Comparison of ENCODE assay signal across 9 cellular contexts in genomic region chr7:98617051-98617959, GRCh38.
A peak's percentile ranks its signal among the peaks of the same experiment; 100 is the strongest.
DNase-seq lines count a peak whose midpoint lies in the region; ATAC-seq lines count a peak whose summit lies in the region.
"Had no signal": no experiment of that assay in that cellular context is flagged by ENCODE, and none has a peak within 500 bp of the region (broad histone marks: within the 10 kb centered on the region; RNA-seq: fewer than 3 reads in every experiment).

Gene NPTX2, plus strand, starts transcription at chr7:98617285. Its CDS starts 177 bp downstream, at chr7:98617462.

- H3K9me3 Mint-ChIP-seq in stimulated activated naive CD8-positive, alpha-beta T cell treated with anti-CD3 and anti-CD28 coated beads, Interleukin-15, amount 100 ng/mL, for 72 hours = peaks cover 0 to 4% of the 10 kb centered on the region in 2 donors

- peaks cover 5% of the 10 kb centered on the region for H3K4me1 Mint-ChIP-seq in stimulated activated naive CD8-positive, alpha-beta T cell treated with anti-CD3 and anti-CD28 coated beads, Interleukin-15, amount 100 ng/mL, for 72 hours

- H3K27me3 ChIP-seq in ACC112 (ENCODE audit: insufficient read depth, low read length) = peaks cover 72% of the 10 kb centered on the region

- H3K4me1 ChIP-seq in ACC112 (ENCODE audit: control insufficient read depth, insufficient read depth, low read length, unreplicated experiment) = peaks cover 4% of the 10 kb centered on the region

- in situ Hi-C loops in KBM-7 (cut with MboI; ENCODE audit: low pct_unique_long_range_greater_than_20kb, low sequenced_read_pairs) = no loop called here

- H3K27ac ChIP-seq in ACC112 (ENCODE audit: low read depth, low read length) = no peak within 1 kb of the TSS

- H3K79me2 ChIP-seq in ACC112 (ENCODE audit: control insufficient read depth, insufficient read depth, low read length, unreplicated experiment) = no peaks in the 10 kb centered on the region

- peak; percentile 45 for ATAC-seq in stimulated activated naive CD8-positive, alpha-beta T cell treated with anti-CD3 and anti-CD28 coated beads, Interleukin-15, amount 100 ng/mL, for 72 hours
- ATAC-seq in HG02678 (IDR thresholded peaks at IDR 0.05; ENCODE audit: unreplicated experiment) (no peak), HG03280 (IDR thresholded peaks at IDR 0.05; ENCODE audit: unreplicated experiment) (no peak)
- ATAC-seq: GM12878 had no signal

- peak within 1 kb of the TSS in 1 of 2 donors; percentile 38 for H3K4me3 Mint-ChIP-seq in stimulated activated naive CD8-positive, alpha-beta T cell treated with anti-CD3 and anti-CD28 coated beads, Interleukin-15, amount 100 ng/mL, for 72 hours

- H3K4me3 ChIP-seq in ACC112 (ENCODE audit: low read depth, low read length) = peak within 1 kb of the TSS; percentile 69
- H3K4me3 ChIP-seq: GM12878 had no signal

- H3K27ac Mint-ChIP-seq in stimulated activated naive CD8-positive, alpha-beta T cell treated with anti-CD3 and anti-CD28 coated beads, Interleukin-15, amount 100 ng/mL, for 72 hours = no peak within 1 kb of the TSS

- DNase-seq in KBM-7 = peak; percentile 38
- DNase-seq in anterior cingulate cortex (lab: John Stamatoyannopoulos, UW) = peak in 49 of 58 donors; percentile 16 to 80 (median 61)
- DNase-seq in iris pigment epithelial cell (ENCODE audit: low read depth) = peak; percentile 4
- DNase-seq in stimulated activated naive CD8-positive, alpha-beta T cell treated with anti-CD3 and anti-CD28 coated beads, Interleukin-15, amount 100 ng/mL, for 72 hours = no peak
- no peak for DNase-seq in KG1 (lab: John Stamatoyannopoulos, UW)

- H3K27me3 Mint-ChIP-seq in stimulated activated naive CD8-positive, alpha-beta T cell treated with anti-CD3 and anti-CD28 coated beads, Interleukin-15, amount 100 ng/mL, for 72 hours = peaks cover 76% of the 10 kb centered on the region

- H2AFZ ChIP-seq in ACC112 (ENCODE audit: low read length, unreplicated experiment) = peak within 1 kb of the TSS; percentile 50

- no peaks in the 10 kb centered on the region for H3K36me3 ChIP-seq in ACC112 (ENCODE audit: insufficient read depth, low read length)

Comparison
In these comparisons a context has a peak if more than half of its experiments do, and no peak if none do; other contexts are left out.
1. DNase-seq: peak in KBM-7 (single experiment), anterior cingulate cortex (49 of 58) and iris pigment epithelial cell (single experiment); none in stimulated activated naive CD8-positive, alpha-beta T cell treated with anti-CD3 and anti-CD28 coated beads, Interleukin-15, amount 100 ng/mL, for 72 hours (0 of 2) and KG1 (single experiment).